Comparison of ENCODE assay signal across 8 cellular contexts in the genomic region with DNA sequence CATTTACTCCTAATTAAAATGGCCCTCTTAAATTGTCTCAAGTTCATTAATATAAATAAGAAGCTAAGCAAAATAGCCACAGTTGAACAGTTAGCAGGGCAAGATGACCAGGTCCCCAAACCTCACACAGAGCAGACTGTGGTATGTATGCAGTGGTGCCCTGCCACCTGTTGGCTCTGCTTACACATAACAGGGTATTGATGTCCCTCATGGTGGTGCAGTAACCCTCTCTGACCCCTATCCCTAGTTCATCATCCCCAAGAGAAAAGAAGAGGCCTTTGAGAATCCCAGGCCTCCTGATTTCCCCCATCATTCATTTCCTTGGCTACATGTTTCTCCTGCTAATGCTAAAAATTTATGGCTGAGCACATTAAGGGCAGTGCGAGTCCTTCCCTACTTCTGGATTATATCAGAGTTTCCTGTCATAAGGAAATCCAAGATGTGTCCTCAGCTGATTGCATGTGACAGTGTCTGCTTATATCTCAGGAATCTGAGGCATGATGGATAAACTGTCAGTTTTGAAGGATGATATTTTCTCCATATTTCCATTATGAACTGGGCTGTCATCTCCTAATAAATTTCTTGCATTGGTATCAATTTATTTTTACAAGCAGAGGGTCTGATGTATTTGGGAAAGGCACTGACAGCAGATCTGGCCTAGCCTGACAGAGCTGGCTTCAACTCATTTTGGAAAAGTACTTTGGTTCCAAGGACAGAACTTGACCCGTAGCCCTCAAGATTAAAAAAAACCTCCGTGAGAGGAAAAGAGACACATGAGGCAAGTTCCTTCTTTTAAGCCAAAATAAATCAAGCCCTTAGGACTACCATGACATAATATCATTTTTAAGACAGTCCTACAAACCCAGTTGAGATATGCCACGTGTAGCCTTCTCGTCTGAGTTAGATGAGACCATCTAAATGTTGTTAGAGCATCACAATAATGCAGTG.
DNase-seq lines count a peak whose midpoint lies in the region; ATAC-seq and TF ChIP-seq lines count a peak whose summit lies in the region.

No MANE protein-coding gene starts in this region.

- no peak overlapping the region for H3K18ac ChIP-seq in IMR-90 (ENCODE audit: low read depth, low read length)

- H4K20me1 ChIP-seq in IMR-90 (ENCODE audit: insufficient read depth, low read length), result no peaks in the 10 kb centered on the region

- no CpG with 5 or more reads among the region's 5 CpGs for WGBS in IMR-90 (ENCODE audit: extremely low coverage in 2 of 2, insufficient read length in 1 of 2), 2 experiments
- WGBS in adrenal gland, 4 donors, result 24 to 31% (median 28%) methylated on average over 5 of the region's 5 CpGs
- 42% methylated on average over 5 of the region's 5 CpGs for WGBS in right lobe of liver (ENCODE audit: insufficient coverage, low coverage, low lambda C conversion rate, missing lambda C conversion rate)

- no peak overlapping the region for H3K4me2 ChIP-seq in IMR-90 (ENCODE audit: low read depth, low read length)

- POLR2A ChIA-PET in IMR-90 (lab: Charles Lee; ENCODE audit: unreplicated experiment), result no interaction called here

- H3K9me3 ChIP-seq in IMR-90 (ENCODE audit: control insufficient read depth, insufficient read depth, low read length), result peaks cover 6% of the 10 kb centered on the region
- H3K9me3 ChIP-seq in adrenal gland (replicated peaks in 1 of 3), result no peaks in the 10 kb centered on the region
- no peaks in the 10 kb centered on the region for H3K9me3 ChIP-seq in right lobe of liver

- no peak overlapping the region for H3K14ac ChIP-seq in IMR-90 (replicated peaks; ENCODE audit: low read depth, low read length)

- DNase-seq in COLO829 (ENCODE audit: low spot score) (peak; percentile 10), IMR-90 (no peak), adrenal gland (peak in 5 of 7 donors; percentile 38 to 72 (median 49)), right lobe of liver (peak in 2 of 3 donors; percentile 35 to 47), omental fat pad (ENCODE audit: low spot score) (no peak), NCI-H2196 (lab: John Stamatoyannopoulos, UW; ENCODE audit: unreplicated experiment) (no peak)

- H3K4me3 ChIP-seq in IMR-90 (ENCODE audit: insufficient read depth, low read depth, low read length) (no peak overlapping the region), adrenal gland (no peak overlapping the region), right lobe of liver (no peak overlapping the region)

- no peak overlapping the region; the same call in 2 of the 3 replicates for H2BK15ac ChIP-seq in IMR-90 (ENCODE audit: low read depth, low read length)

- H4K91ac ChIP-seq in IMR-90 (ENCODE audit: insufficient read depth, low read depth, low read length), result no peak overlapping the region; the same call in 1 of the 2 replicates

- no peak overlapping the region for H2BK120ac ChIP-seq in IMR-90 (ENCODE audit: low read depth, low read length)

- no peak overlapping the region for H4K8ac ChIP-seq in IMR-90 (ENCODE audit: low read depth in 2 of 2, low read length in 2 of 2)

- H4K5ac ChIP-seq in IMR-90 (ENCODE audit: low read depth, low read length), result no peak overlapping the region

- peak; percentile 20; the same call in 1 of the 2 replicates for TF ChIP-seq RAD21 in IMR-90 (IDR thresholded peaks at IDR 0.05; ENCODE audit: low read length)

- dilution Hi-C loops in IMR-90 (cut with HindIII; ENCODE audit: low sequenced_read_pairs, unreplicated experiment), result no loop called here

- H3K27me3 ChIP-seq in IMR-90 (ENCODE audit: control insufficient read depth, insufficient read depth, low read length) (0 out of 2 replicates have a peak, but pooled peaks cover 2% of the 10 kb centered on the region), adrenal gland (no peaks in the 10 kb centered on the region), right lobe of liver (no peaks in the 10 kb centered on the region)

- no peak overlapping the region for H3K56ac ChIP-seq in IMR-90 (ENCODE audit: extremely low read depth, insufficient read depth, low read length)

- H3K4ac ChIP-seq in IMR-90 (ENCODE audit: low read depth, low read length), result no peak overlapping the region

- TF ChIP-seq CTCF in IMR-90 (conservative IDR thresholded peaks at IDR 0.05; ENCODE audit: low read depth, low read length) (peak; percentile 33; the same call in 1 of the 2 replicates), adrenal gland (IDR thresholded peaks at IDR 0.05) (peak in 5 of 6 experiments; percentile 29 to 52 (median 41)), right lobe of liver (IDR thresholded peaks at IDR 0.05) (peak; percentile 55 to 61 (median 60)), omental fat pad (IDR thresholded peaks at IDR 0.05) (no peak)

- TF ChIP-seq POLR2A in IMR-90 (IDR thresholded peaks at IDR 0.05; ENCODE audit: low read depth, low read length) (no peak), adrenal gland (IDR thresholded peaks at IDR 0.05) (no peak), right lobe of liver (IDR thresholded peaks at IDR 0.05) (no peak)

- intact Hi-C loops in IMR-90 (cut with micrococcal nuclease) (loop anchor here (2.0 to 5.0 kb wide), 2 partner anchors 675 to 911 kb away; partner anchors contain the start of gene ZNF503), adrenal gland (cut with DNase I) (loop anchor here in 1 of 2 donors (10.0 kb wide), 1 partner anchor 243 kb away; no protein-coding TSS in a partner anchor), right lobe of liver (cut with DNase I) (no loop called here)

- H3K23ac ChIP-seq in IMR-90 (ENCODE audit: low read depth, low read length), result no peak overlapping the region

- H3K27ac ChIP-seq in IMR-90 (ENCODE audit: insufficient read depth, low read length) (no peak overlapping the region), adrenal gland (peak overlapping the region in 1 of 5 donors; percentile 3), right lobe of liver (no peak overlapping the region)

- peaks cover 7% of the 10 kb centered on the region for H3K4me1 ChIP-seq in IMR-90 (ENCODE audit: control insufficient read depth, insufficient read depth, low read length)
- peaks cover 24 to 36% of the 10 kb centered on the region in 2 donors for H3K4me1 ChIP-seq in adrenal gland (replicated peaks in 1 of 2)
- no peaks in the 10 kb centered on the region for H3K4me1 ChIP-seq in right lobe of liver

- in situ Hi-C loops in IMR-90 (cut with MboI; ENCODE audit: low sequenced_read_pairs), result no loop called here

- peak overlapping the region; percentile 44 for H2BK20ac ChIP-seq in IMR-90 (ENCODE audit: low read depth, low read length)

- CTCF ChIA-PET in IMR-90 (lab: Yijun Ruan, JAX), result interaction anchor here (0.6 kb wide), 3 partner anchors 14 to 315 kb away, joined by 3 to 7 read pairs (median 3); no protein-coding TSS in a partner anchor

- H2BK5ac ChIP-seq in IMR-90 (ENCODE audit: low read depth, low read length, poor library complexity, severe bottlenecking), result no peak overlapping the region

- H2AK9ac ChIP-seq in IMR-90 (replicated peaks; ENCODE audit: low read depth, low read length, poor library complexity), result no peak overlapping the region

- no peak overlapping the region for H2AFZ ChIP-seq in IMR-90 (replicated peaks; ENCODE audit: low read length, poor library complexity)

- no peaks in the 10 kb centered on the region for H3K9me1 ChIP-seq in IMR-90 (ENCODE audit: insufficient read depth, low read length)

- H3K36me3 ChIP-seq in IMR-90 (ENCODE audit: control insufficient read depth, insufficient read depth, low read length) (no peaks in the 10 kb centered on the region), adrenal gland (replicated peaks in 1 of 2) (no peaks in the 10 kb centered on the region), right lobe of liver (no peaks in the 10 kb centered on the region)

- peak; percentile 67 for ATAC-seq in GM18873 (IDR thresholded peaks at IDR 0.05; ENCODE audit: low FRiP score, unreplicated experiment)
- ATAC-seq in IMR-90 (ENCODE audit: low read depth), result peak; percentile 52
- peak; percentile 94 to 97 (median 96) for ATAC-seq in right lobe of liver
- ATAC-seq in omental fat pad (ENCODE audit: low FRiP score), result no peak
- no peak for ATAC-seq in GM21381 (IDR thresholded peaks at IDR 0.05; ENCODE audit: unreplicated experiment)

- H3K79me1 ChIP-seq in IMR-90 (ENCODE audit: low read depth in 1 of 2, low read length in 2 of 2), result no peaks in the 10 kb centered on the region

- no peak overlapping the region for H3K9ac ChIP-seq in IMR-90 (ENCODE audit: low read depth, low read length)

- BruUV-seq in IMR-90 (replicated peaks; lab: Mats Ljungman, UMichigan), result no TSS peak

- no peak overlapping the region for H2AK5ac ChIP-seq in IMR-90 (ENCODE audit: low read depth, low read length)

TF ChIP-seq in IMR-90, 13 proteins besides CTCF, POLR2A, EP300 and RAD21:
- TF ChIP-seq SMC3 (IDR thresholded peaks at IDR 0.05; ENCODE audit: low read depth, low read length) (peak; percentile 6; the same call in 1 of the 2 replicates), RFX5 (IDR thresholded peaks at IDR 0.05; ENCODE audit: low read depth, low read length) (no peak)
TF ChIP-seq in IMR-90: peak in this region for 1.

Comparison
In these comparisons a context has a peak if more than half of its experiments do, and no peak if none do; other contexts are left out.
1. DNase-seq: peak in COLO829 (single experiment), adrenal gland (5 of 7) and right lobe of liver (2 of 3); none in IMR-90 (single experiment), omental fat pad (single experiment) and NCI-H2196 (single experiment).
2. ATAC-seq: peak in GM18873 (single experiment), IMR-90 (single experiment) and right lobe of liver (4 of 4); none in omental fat pad (single experiment) and GM21381 (single experiment).
3. CTCF ChIP-seq: peak in IMR-90 (single experiment), adrenal gland (5 of 6) and right lobe of liver (4 of 4); none in omental fat pad (0 of 3).